In genomic region chr5:15555176-15555575, GRCh38 we compare ENCODE assay signal across 1 cellular context.
TF ChIP-seq lines count a peak whose summit lies in the region.

No MANE protein-coding gene starts in this region.

TF ChIP-seq in GM23338, 12 proteins besides CTCF, POLR2A, EP300 and RAD21 (continued from another document):
- TF ChIP-seq REST (IDR thresholded peaks at IDR 0.05; ENCODE audit: unreplicated experiment), result no peak
- no peak for TF ChIP-seq CREB1 (CRISPR knock-in tag; IDR thresholded peaks at IDR 0.05; ENCODE audit: low read depth)
